8 cellular contexts compared by ENCODE assay signal in the genomic region with DNA sequence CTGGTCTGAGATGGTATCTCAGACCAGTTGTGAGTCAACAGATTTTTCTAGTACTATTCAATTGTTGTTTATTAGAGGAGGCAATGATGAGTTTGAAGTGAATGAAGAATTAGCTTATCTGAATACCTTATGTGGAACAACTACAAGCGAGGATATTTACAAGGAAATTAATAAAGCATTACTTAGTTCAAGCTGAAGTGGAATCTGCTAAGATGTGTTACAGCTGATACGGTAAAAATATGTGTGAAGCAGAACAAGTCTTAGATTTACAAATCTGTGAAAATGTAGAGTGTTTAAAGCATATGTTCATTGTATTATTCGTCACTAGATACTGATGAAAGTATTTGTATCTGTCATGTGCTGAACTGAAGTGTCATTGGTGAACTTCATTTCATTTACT.
"Had no signal": no experiment of that assay in that cellular context is flagged by ENCODE, and none has a peak within 500 bp of the region (broad histone marks: within the 10 kb centered on the region; RNA-seq: fewer than 3 reads in every experiment).

No MANE protein-coding gene starts in this region.

- ATAC-seq: K562 had no signal

- FAIRE-seq: HTR-8/SVneo, K562 had no signal

- H3K9ac ChIP-seq: KMS-11 had no signal

- H3K27ac ChIP-seq: HL-60, KMS-11 had no signal

- H3K4me3 ChIP-seq: K562 had no signal

- DNase-seq: IMR-90, Karpas-422, KBM-7, KG1 had no signal

- H3K4me2 ChIP-seq: KMS-11 had no signal
